ENCODE assay signal across 8 cellular contexts in the genomic region with DNA sequence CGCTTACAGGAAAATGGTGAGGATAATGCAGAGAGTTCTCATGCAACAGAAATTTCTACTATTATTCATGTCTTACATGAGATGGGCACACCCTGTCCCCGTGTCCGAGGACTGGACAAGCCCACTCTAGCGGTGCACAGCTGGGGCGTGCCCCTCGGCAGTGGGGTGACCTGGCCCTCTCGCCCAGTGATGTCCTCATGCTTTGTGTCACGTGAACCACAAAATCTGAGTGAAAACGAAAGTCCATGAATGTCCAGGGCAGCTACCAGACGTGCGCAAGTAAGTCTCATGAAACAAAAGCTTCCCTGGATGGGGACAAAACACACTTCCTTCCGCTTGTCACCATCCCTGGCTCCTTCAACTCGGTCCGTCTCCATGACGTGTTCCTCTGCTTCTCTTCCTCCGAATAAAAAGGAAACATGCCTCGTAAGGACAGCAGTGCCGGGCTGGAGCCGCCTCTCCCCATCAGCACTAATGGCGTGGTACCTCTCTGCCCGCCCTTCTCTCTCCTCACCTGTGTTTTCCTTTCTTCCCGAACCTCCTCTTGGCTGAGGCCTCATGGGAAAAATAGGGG.
A peak's percentile ranks its signal among the peaks of the same experiment; 100 is the strongest.
DNase-seq lines count a peak whose midpoint lies in the region; ATAC-seq lines count a peak whose summit lies in the region.

No MANE protein-coding gene starts in this region.

- H3K4me1 ChIP-seq in duodenal mucosa (ENCODE audit: control insufficient read depth in 1 of 2, insufficient read depth in 2 of 2, low read length in 2 of 2) (peaks cover 9 to 25% of the 10 kb centered on the region in 2 donors), muscle layer of duodenum (ENCODE audit: control insufficient read depth in 1 of 2, insufficient read depth in 2 of 2, low read length in 2 of 2) (peaks cover 0 to 16% of the 10 kb centered on the region in 2 donors)

- H3K9me3 Mint-ChIP-seq in stimulated activated memory B cell treated with anti-CD40 and anti-IgM and Interleukin-4, amounts not matched to agents 10 μg/mL and 1 μg/mL and 100 μg/mL, for 72 hours = peaks cover 4% of the 10 kb centered on the region

- H3K4me1 Mint-ChIP-seq in stimulated activated memory B cell treated with anti-CD40 and anti-IgM and Interleukin-4, amounts not matched to agents 10 μg/mL and 1 μg/mL and 100 μg/mL, for 72 hours = peaks cover 6% of the 10 kb centered on the region

- H3K27ac ChIP-seq in duodenal mucosa (ENCODE audit: low read depth, low read length) (peak overlapping the region; percentile 69), muscle layer of duodenum (ENCODE audit: low read length) (peak overlapping the region; percentile 72)

- H3K27ac Mint-ChIP-seq in stimulated activated memory B cell treated with anti-CD40 and anti-IgM and Interleukin-4, amounts not matched to agents 10 μg/mL and 1 μg/mL and 100 μg/mL, for 72 hours = no peak overlapping the region

- DNase-seq in AG08395 (ENCODE audit: low spot score) (peak; percentile 30), NCI-H146 treated with DMSO at 0.1 percent for 48 hours (lab: John Stamatoyannopoulos, UW; ENCODE audit: unreplicated experiment) (peak; percentile 76), NCI-H2081 (lab: John Stamatoyannopoulos, UW) (no peak)
- no peak for DNase-seq in stimulated activated CD4-positive, alpha-beta T cell treated with anti-CD3 and anti-CD28 coated beads, Interleukin-4, amount 100 ng/mL, for 24 hours

- H3K36me3 ChIP-seq in duodenal mucosa (ENCODE audit: control insufficient read depth in 1 of 2, insufficient read depth in 2 of 2, low read length in 2 of 2) = no peaks in the 10 kb centered on the region
- no peaks in the 10 kb centered on the region for H3K36me3 ChIP-seq in muscle layer of duodenum (ENCODE audit: control insufficient read depth in 1 of 2, insufficient read depth in 2 of 2, low read length in 2 of 2)

- no peak overlapping the region for H3K4me3 Mint-ChIP-seq in stimulated activated memory B cell treated with anti-CD40 and anti-IgM and Interleukin-4, amounts not matched to agents 10 μg/mL and 1 μg/mL and 100 μg/mL, for 72 hours

- H3K9me3 ChIP-seq in duodenal mucosa (ENCODE audit: control insufficient read depth in 1 of 2, low read length in 2 of 2) (no peaks in the 10 kb centered on the region), muscle layer of duodenum (ENCODE audit: control insufficient read depth in 1 of 2, low read length in 2 of 2) (no peaks in the 10 kb centered on the region)

- peaks cover 7 to 27% of the 10 kb centered on the region in 2 donors for H3K27me3 ChIP-seq in duodenal mucosa (ENCODE audit: control insufficient read depth in 1 of 2, insufficient read depth in 2 of 2, low read length in 2 of 2)
- H3K27me3 ChIP-seq in muscle layer of duodenum (ENCODE audit: low read depth, low read length) = no peaks in the 10 kb centered on the region

- peaks cover 56% of the 10 kb centered on the region for H3K27me3 Mint-ChIP-seq in stimulated activated memory B cell treated with anti-CD40 and anti-IgM and Interleukin-4, amounts not matched to agents 10 μg/mL and 1 μg/mL and 100 μg/mL, for 72 hours

- peak overlapping the region; percentile 15 to 65 for H3K4me3 ChIP-seq in duodenal mucosa (ENCODE audit: low read depth in 1 of 2, low read length in 2 of 2)
- H3K4me3 ChIP-seq in muscle layer of duodenum (ENCODE audit: low read depth in 1 of 2, low read length in 2 of 2) = peak overlapping the region; percentile 35 to 49

- no peak for ATAC-seq in stimulated activated memory B cell treated with anti-CD40 and anti-IgM and Interleukin-4, amounts not matched to agents 10 μg/mL and 1 μg/mL and 100 μg/mL, for 72 hours
- no peak for ATAC-seq in HG03378 (IDR thresholded peaks at IDR 0.05; ENCODE audit: unreplicated experiment)

- H3K9ac ChIP-seq in duodenal mucosa (ENCODE audit: low read depth in 1 of 2, low read length in 2 of 2) = no peak overlapping the region

- no peaks in the 10 kb centered on the region for H3K36me3 Mint-ChIP-seq in stimulated activated memory B cell treated with anti-CD40 and anti-IgM and Interleukin-4, amounts not matched to agents 10 μg/mL and 1 μg/mL and 100 μg/mL, for 72 hours

Comparison
In these comparisons a context has a peak if more than half of its experiments do, and no peak if none do; other contexts are left out.
1. DNase-seq: peak in AG08395 (single experiment) and NCI-H146 treated with DMSO at 0.1 percent for 48 hours (single experiment); none in stimulated activated CD4-positive, alpha-beta T cell treated with anti-CD3 and anti-CD28 coated beads, Interleukin-4, amount 100 ng/mL, for 24 hours (single experiment) and NCI-H2081 (0 of 2).